In the genomic region with DNA sequence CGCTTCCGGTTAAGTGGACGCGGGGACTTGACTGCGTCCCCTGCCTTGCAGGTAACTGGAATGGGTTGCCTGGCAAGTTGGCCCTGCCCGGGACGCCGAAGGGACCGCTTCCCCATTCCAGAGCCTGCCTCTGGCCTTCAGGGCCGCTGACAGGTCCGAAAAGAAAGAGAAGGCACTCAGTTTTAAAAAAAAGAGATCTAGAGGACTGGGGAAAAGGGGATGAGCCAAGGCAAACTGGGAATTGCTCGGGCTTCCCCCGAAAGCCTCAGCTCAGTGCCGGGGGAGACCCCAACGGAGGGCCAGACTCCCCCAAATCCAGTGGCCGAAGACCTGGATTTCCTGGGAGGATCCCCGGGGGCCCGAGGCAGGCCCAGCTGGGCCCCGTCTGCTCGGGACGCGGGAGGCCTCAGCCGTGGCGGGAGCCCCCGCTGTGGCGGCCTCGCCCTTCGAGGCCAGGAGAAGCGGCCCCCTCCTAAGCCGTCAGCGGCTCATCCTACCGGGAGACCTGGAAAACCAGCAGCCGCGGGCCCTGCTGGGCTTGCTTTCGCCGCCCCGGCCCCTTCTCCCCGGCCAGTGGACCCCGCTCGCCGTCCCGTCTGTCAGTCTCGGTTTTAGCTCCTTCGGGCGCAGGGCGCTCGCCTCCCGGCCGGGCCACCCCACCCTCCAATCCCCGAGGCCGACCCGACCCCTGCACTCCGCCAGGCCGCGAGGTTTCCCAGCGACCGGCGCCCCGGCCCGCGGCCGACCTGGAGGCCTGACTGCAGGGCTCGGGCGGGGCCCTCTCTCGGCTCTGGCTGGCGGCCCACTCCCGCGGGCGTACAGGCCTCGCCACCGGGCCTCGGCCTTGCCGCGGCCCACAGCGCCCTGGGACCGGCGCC, we compare ENCODE assay signal across 1 cellular context.
TF ChIP-seq lines count a peak whose summit lies in the region.

No MANE protein-coding gene starts in this region.

TF ChIP-seq in H1, 55 proteins besides CTCF, POLR2A, EP300 and RAD21:
- TF ChIP-seq HDAC2 (IDR thresholded peaks at IDR 0.05; ENCODE audit: borderline replicate concordance in 1 of 2, low read depth in 2 of 2, low read length in 2 of 2): 0 out of 4 replicates have a peak, but pooled peaks of 1 of the 2 experiments have one; percentile 12
- no peak for TF ChIP-seq TAF1 (IDR thresholded peaks at IDR 0.05; ENCODE audit: low read depth, low read length)
- peak; percentile 32 for TF ChIP-seq SUZ12 (IDR thresholded peaks at IDR 0.05; ENCODE audit: low read length)
- 0 out of 2 replicates have a peak, but pooled peaks have one; percentile 12 for TF ChIP-seq POLR2AphosphoS5 (IDR thresholded peaks at IDR 0.05; ENCODE audit: low read depth, low read length)
- TF ChIP-seq SAP30 (IDR thresholded peaks at IDR 0.05; ENCODE audit: insufficient read depth, insufficient replicate concordance, low read length): peak; percentile 51
- TF ChIP-seq TBP (IDR thresholded peaks at IDR 0.05; ENCODE audit: low read depth, low read length): no peak
- TF ChIP-seq KDM5A (IDR thresholded peaks at IDR 0.05; ENCODE audit: low read length): no peak
- peak in 1 of 2 experiments; percentile 59; a peak in 1 of 4 replicates for TF ChIP-seq SIN3A (conservative IDR thresholded peaks at IDR 0.05 in 1 of 2, IDR thresholded peaks at IDR 0.05 in 1 of 2; ENCODE audit: low read depth in 1 of 2, low read length in 2 of 2)
- TF ChIP-seq EZH2 (IDR thresholded peaks at IDR 0.05; ENCODE audit: low read depth, low read length, severe bottlenecking): peak; percentile 70
- TF ChIP-seq KDM4A (IDR thresholded peaks at IDR 0.05; ENCODE audit: low read depth, low read length, severe bottlenecking): peak; percentile 60
- peak; percentile 14 for TF ChIP-seq RNF2 (IDR thresholded peaks at IDR 0.05; ENCODE audit: borderline replicate concordance, low read depth, low read length, missing control alignments, poor library complexity, severe bottlenecking)
TF ChIP-seq in H1: peak in this region for 8.
